ENCODE assay signal across 19 cellular contexts in the genomic region with DNA sequence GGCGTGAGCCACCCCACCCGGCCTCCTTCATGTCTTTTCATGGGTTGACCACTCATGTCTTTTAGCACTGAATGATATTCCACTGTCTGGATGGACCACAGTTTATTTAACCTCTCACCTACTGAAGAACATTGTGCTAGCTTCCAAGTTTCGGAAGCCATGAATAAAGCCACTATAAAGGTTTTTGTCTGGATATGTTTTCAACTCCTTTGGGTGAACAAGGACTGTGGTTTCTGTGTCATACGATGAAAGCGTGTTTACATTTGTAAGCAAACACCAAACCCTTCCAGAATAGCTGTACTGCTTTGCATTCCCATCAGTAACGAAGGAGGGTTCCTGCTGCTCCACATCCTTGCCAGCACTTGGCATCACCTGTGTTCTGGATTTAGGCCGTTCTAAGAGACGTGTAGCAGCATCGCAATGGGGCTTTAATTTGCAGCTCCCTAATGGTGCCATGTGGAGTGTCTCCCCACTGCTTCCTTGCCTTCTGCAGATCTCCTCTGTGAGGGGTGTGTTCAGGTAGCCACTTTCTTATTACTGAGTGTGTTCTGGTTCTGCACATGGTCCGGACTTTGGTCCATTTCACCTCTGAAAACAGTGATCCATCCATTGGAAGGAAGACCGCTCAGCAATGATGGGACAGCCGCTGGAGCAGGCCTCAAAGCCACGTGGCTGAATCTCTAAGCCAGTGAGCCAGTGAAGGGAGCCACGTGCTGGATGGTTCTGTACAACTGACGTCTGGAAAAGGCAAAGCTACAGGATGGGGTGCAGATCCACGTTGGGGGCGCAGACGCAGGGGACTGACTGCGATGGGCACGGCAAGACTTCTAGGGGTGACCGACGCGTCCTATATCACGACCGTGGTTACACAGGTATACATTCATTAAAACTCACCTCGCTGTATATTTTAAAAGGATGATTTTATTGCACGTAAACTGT. TPM values are rescaled to one million over a fixed set of nuclear protein-coding genes. Genes with fewer than 3 reads are reported as not detected.
DNase-seq lines count a peak whose midpoint lies in the region; TF ChIP-seq lines count a peak whose summit lies in the region.
"Had no signal": no experiment of that assay in that cellular context is flagged by ENCODE, and none has a peak within 500 bp of the region (broad histone marks: within the 10 kb centered on the region; RNA-seq: fewer than 3 reads in every experiment).

No MANE protein-coding gene starts in this region.

- no peaks in the 10 kb centered on the region for H3K27me3 ChIP-seq in dorsolateral prefrontal cortex

- TF ChIP-seq CTCF in dorsolateral prefrontal cortex (IDR thresholded peaks at IDR 0.05 in 54 of 56, conservative IDR thresholded peaks at IDR 0.05 in 2 of 56; ENCODE audit: low read depth in 1 of 56, partially characterized antibody in 56 of 56): no peak

- intact Hi-C loops in dorsolateral prefrontal cortex (cut with DNase I): no loop called here

- H3K27ac ChIP-seq in dorsolateral prefrontal cortex: peak overlapping the region in 52 of 59 donors; percentile 16 to 99 (median 94)
- peak overlapping the region; percentile 96 for H3K27ac ChIP-seq in substantia nigra (ENCODE audit: low read depth, low read length, poor library complexity, severe bottlenecking)
- H3K27ac ChIP-seq: BLaER1 treated with 17β-estradiol and CSF1 and Interleukin-3, amounts not matched to agents 10 nM and 100 nM; GM23248; SK-N-MC had no signal

- H3K4me3 ChIP-seq in dorsolateral prefrontal cortex: no peak overlapping the region
- H3K4me3 ChIP-seq: BLaER1 treated with 17β-estradiol and CSF1 and Interleukin-3, amounts not matched to agents 10 nM and 100 nM; GM23248; SK-N-MC had no signal

- DNase-seq in M059J (ENCODE audit: low read depth) (peak; percentile 30), SW480 (ENCODE audit: low spot score) (peak; percentile 84), dorsolateral prefrontal cortex (no peak), substantia nigra (lab: John Stamatoyannopoulos, UW) (peak in 2 of 49 donors; percentile 16 to 30), HUDEP-2 (lab: John Stamatoyannopoulos, UW; ENCODE audit: unreplicated experiment in 76 of 76) (no peak), retina (no peak)
- DNase-seq in activated CD4-positive, alpha-beta T cell treated with anti-CD3 and anti-CD28 coated beads, Interleukin-2, amount 50 U/mL, for 48 hours: no peak
- DNase-seq: Calu3; CD8-positive, alpha-beta T cell; GM23248; KG1; MV-4-11; NCI-H1417 treated with DMSO at 0.1 percent for 48 hours; NCI-H187 treated with DMSO at 0.1 percent for 48 hours; NCI-H69; NK-92 treated with Interleukin-12 subunit alpha and Interleukin-12 subunit beta, amount 100 ng/mL, for 24 hours; SHP77 had no signal

RNA-seq across cellular contexts. Expression of a gene that starts 10.4 kb away (rescaled TPM):
- total RNA-seq in M059J (2014; rRNA removed; shearing (Covaris generic)): 0.59 and 3.0 TPM in 2 replicates
- total RNA-seq in dorsolateral prefrontal cortex: 1 to 10 TPM in 114 of 120 experiments, under 1 TPM in 6; 0.35 to 4.6 (median 2.1) TPM
- total RNA-seq: CD8-positive, alpha-beta T cell; GM23248 had no signal

Comparison
In these comparisons a context has a peak if more than half of its experiments do, and no peak if none do; other contexts are left out.
1. DNase-seq: peak in M059J (single experiment) and SW480 (single experiment); none in dorsolateral prefrontal cortex (0 of 10), HUDEP-2 (0 of 76), activated CD4-positive, alpha-beta T cell treated with anti-CD3 and anti-CD28 coated beads, Interleukin-2, amount 50 U/mL, for 48 hours (0 of 2) and retina (single experiment).